In genomic region chr15:90529008-90529368, GRCh38 we compare ENCODE assay signal across 8 cellular contexts. TPM values are rescaled to one million over a fixed set of nuclear protein-coding genes. Genes with fewer than 3 reads are reported as not detected.
A peak's percentile ranks its signal among the peaks of the same experiment; 100 is the strongest.
DNase-seq lines count a peak whose midpoint lies in the region; ATAC-seq and TF ChIP-seq lines count a peak whose summit lies in the region.

No MANE protein-coding gene starts in this region.

- H3K4me3 ChIP-seq in left ventricle myocardium inferior = peak overlapping the region; percentile 94
- no peak overlapping the region for H3K4me3 ChIP-seq in body of pancreas
- no peak overlapping the region for H3K4me3 ChIP-seq in mesendoderm (ENCODE audit: low read length)
- peak overlapping the region; percentile 96 for H3K4me3 ChIP-seq in urinary bladder (ENCODE audit: low read depth, low read length)

- peak overlapping the region; percentile 85 for H3K4me2 ChIP-seq in mesendoderm (ENCODE audit: low read length)

- ATAC-seq in left ventricle myocardium superior (no peak), body of pancreas (no peak), GM19395 (IDR thresholded peaks at IDR 0.05; ENCODE audit: unreplicated experiment) (no peak)

- no peak overlapping the region for H3K4ac ChIP-seq in mesendoderm (ENCODE audit: low read depth, low read length)

- H3K27ac ChIP-seq in left ventricle myocardium inferior (replicated peaks) (peak overlapping the region; percentile 97), body of pancreas (peak overlapping the region; percentile 79 to 91 (median 82)), mesendoderm (ENCODE audit: low read depth, low read length) (no peak overlapping the region), urinary bladder (ENCODE audit: low read depth) (peak overlapping the region; percentile 95)

- H3K56ac ChIP-seq in mesendoderm (ENCODE audit: low read length) = no peak overlapping the region

- H3K23ac ChIP-seq in mesendoderm (ENCODE audit: low read length) = no peak overlapping the region

- H2BK120ac ChIP-seq in mesendoderm (ENCODE audit: low read depth, low read length) = no peak overlapping the region

- H2BK15ac ChIP-seq in mesendoderm (replicated peaks; ENCODE audit: low read depth) = no peak overlapping the region

- no peak for TF ChIP-seq POLR2A in body of pancreas (IDR thresholded peaks at IDR 0.05)

- no peaks in the 10 kb centered on the region for H3K79me1 ChIP-seq in mesendoderm (ENCODE audit: low read length)

- 76 to 77% methylated on average over 9 to 15 of the region's 16 CpGs for WGBS in body of pancreas, 2 donors
- WGBS in mesendoderm (ENCODE audit: extremely low coverage, insufficient coverage, low lambda C conversion rate) = no CpG with 5 or more reads among the region's 16 CpGs
- WGBS in urinary bladder = 82% methylated on average over 16 of the region's 16 CpGs

- TF ChIP-seq CTCF in left ventricle myocardium inferior (IDR thresholded peaks at IDR 0.05; ENCODE audit: borderline replicate concordance) (no peak), body of pancreas (IDR thresholded peaks at IDR 0.05) (no peak)

- no peak overlapping the region for H2AK5ac ChIP-seq in mesendoderm (ENCODE audit: low read length)

- H3K9me3 ChIP-seq in left ventricle myocardium inferior (replicated peaks) (no peaks in the 10 kb centered on the region), body of pancreas (no peaks in the 10 kb centered on the region)

- H3K27me3 ChIP-seq in left ventricle myocardium inferior (ENCODE audit: low read depth) = no peaks in the 10 kb centered on the region
- H3K27me3 ChIP-seq in body of pancreas = no peaks in the 10 kb centered on the region
- peaks cover 8% of the 10 kb centered on the region for H3K27me3 ChIP-seq in mesendoderm (ENCODE audit: insufficient read depth, low read length, poor library complexity)

- H3K4me1 ChIP-seq in left ventricle myocardium inferior = peaks cover 45% of the 10 kb centered on the region
- H3K4me1 ChIP-seq in body of pancreas = peaks cover 25% of the 10 kb centered on the region
- H3K4me1 ChIP-seq in mesendoderm (ENCODE audit: control insufficient read depth, low read depth, low read length) = no peaks in the 10 kb centered on the region
- no peaks in the 10 kb centered on the region for H3K4me1 ChIP-seq in urinary bladder (ENCODE audit: insufficient read depth)

- H2BK5ac ChIP-seq in mesendoderm (ENCODE audit: low read length) = no peak overlapping the region

- H4K8ac ChIP-seq in mesendoderm (ENCODE audit: low read depth, low read length) = no peak overlapping the region

- no peaks in the 10 kb centered on the region for H3K79me2 ChIP-seq in mesendoderm (ENCODE audit: control insufficient read depth, insufficient read depth, low read length)

- H4K5ac ChIP-seq in mesendoderm (ENCODE audit: low read length) = no peak overlapping the region

- H3K18ac ChIP-seq in mesendoderm (ENCODE audit: low read length) = no peak overlapping the region

- no peak overlapping the region for H3K9ac ChIP-seq in mesendoderm (ENCODE audit: low read length)

- intact Hi-C loops in left ventricle myocardium inferior (cut with micrococcal nuclease) = no loop called here
- intact Hi-C loops in left ventricle myocardium superior (cut with micrococcal nuclease) = no loop called here
- intact Hi-C loops in body of pancreas (cut with DNase I) = no loop called here

- DNase-seq in left ventricle myocardium inferior (no peak), left ventricle myocardium superior (no peak), body of pancreas (peak in 1 of 4 donors; percentile 16), mesendoderm (no peak), NCI-H1436 treated with DMSO at 0.1 percent for 48 hours (lab: John Stamatoyannopoulos, UW) (no peak), iPS-NIHi11 (ENCODE audit: low spot score) (no peak)

- H3K36me3 ChIP-seq in left ventricle myocardium inferior (no peaks in the 10 kb centered on the region), body of pancreas (replicated peaks in 1 of 2; ENCODE audit: insufficient read depth in 1 of 2, low read depth in 2 of 2) (no peaks in the 10 kb centered on the region), mesendoderm (ENCODE audit: control insufficient read depth, insufficient read depth, low read length) (no peaks in the 10 kb centered on the region), urinary bladder (ENCODE audit: insufficient read depth) (no peaks in the 10 kb centered on the region)

RNA-seq across cellular contexts. Expression of gene CRTC3, which starts 0.7 kb away (rescaled TPM):
- total RNA-seq in left ventricle myocardium inferior (24.1 TPM), left ventricle myocardium superior (29.8 TPM), body of pancreas (10 to 100 TPM; 10.5 to 13.0 TPM), urinary bladder (41.3 TPM)
- polyA plus RNA-seq in mesendoderm (2013, experiment 1 of 2) = 2.7 TPM
- 2.3 TPM for polyA plus RNA-seq in mesendoderm (2013, experiment 2 of 2)
- polyA plus RNA-seq in urinary bladder = 41.9 TPM

Comparison
In these comparisons a context has a peak if more than half of its experiments do, and no peak if none do; other contexts are left out.
1. H3K4me3 ChIP-seq: peak in left ventricle myocardium inferior (single experiment) and urinary bladder (single experiment); none in body of pancreas (0 of 2) and mesendoderm (single experiment).